ENCODE assay signal across 9 cellular contexts in the genomic region with DNA sequence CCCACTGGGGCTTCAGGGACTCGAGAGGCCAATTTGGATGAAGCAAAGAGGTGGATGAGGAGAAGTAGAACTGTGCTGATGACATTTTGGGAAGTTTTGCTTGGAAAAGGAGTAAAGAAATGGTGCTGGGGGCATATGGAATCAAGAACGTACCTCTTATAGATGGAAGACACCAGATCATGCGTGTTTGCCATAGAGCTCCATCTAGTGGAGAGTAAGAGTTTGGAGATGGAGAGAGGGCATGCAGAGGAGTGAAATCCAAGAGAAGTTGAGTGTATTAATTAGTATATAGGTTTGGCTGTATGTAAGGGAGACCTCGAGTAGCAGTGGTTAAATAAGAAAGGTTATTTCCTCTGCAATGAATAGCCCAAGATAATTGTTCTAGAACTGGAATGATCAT. TPM values are rescaled to one million over a fixed set of nuclear protein-coding genes. Genes with fewer than 3 reads are reported as not detected.
DNase-seq lines count a peak whose midpoint lies in the region; ATAC-seq and TF ChIP-seq lines count a peak whose summit lies in the region.
"Had no signal": no experiment of that assay in that cellular context is flagged by ENCODE, and none has a peak within 500 bp of the region (broad histone marks: within the 10 kb centered on the region; RNA-seq: fewer than 3 reads in every experiment).

No MANE protein-coding gene starts in this region.

- H4K20me1 ChIP-seq in HCT116 (ENCODE audit: insufficient read depth) = no peaks in the 10 kb centered on the region

- H3K27ac ChIP-seq in HCT116 (ENCODE audit: low read depth, low read length) = no peak overlapping the region
- no peak overlapping the region for H3K27ac ChIP-seq in neuronal stem cell (replicated peaks; ENCODE audit: low read length)
- H3K27ac ChIP-seq: Peyer's patch had no signal

- H3K36me3 ChIP-seq in HCT116 (ENCODE audit: control insufficient read depth in 1 of 2, insufficient read depth in 2 of 2, low read length in 2 of 2) (no peaks in the 10 kb centered on the region), neuronal stem cell (replicated peaks in 1 of 2; ENCODE audit: control insufficient read depth in 2 of 2, insufficient read depth in 2 of 2, low read length in 2 of 2) (no peaks in the 10 kb centered on the region)
- H3K36me3 ChIP-seq: Peyer's patch had no signal

- H3K18ac ChIP-seq in neuronal stem cell (ENCODE audit: low read length) = no peak overlapping the region

- H2AFZ ChIP-seq in HCT116 (ENCODE audit: low read depth, low read length, poor library complexity, severe bottlenecking) (no peak overlapping the region), neuronal stem cell (ENCODE audit: low read length) (no peak overlapping the region)

- H3K4ac ChIP-seq in neuronal stem cell (ENCODE audit: low read length) = no peak overlapping the region

- ATAC-seq in HCT116 (no peak), esophagus mucosa (peak; percentile 48)
- ATAC-seq: stimulated activated effector memory CD8-positive, alpha-beta T cell treated with anti-CD3 and anti-CD28 coated beads, Interleukin-12 subunit alpha, Interleukin-12 subunit beta, amount 100 ng/mL, for 72 hours had no signal

- no TSS peak for BruUV-seq in HCT116 (replicated peaks; lab: Mats Ljungman, UMichigan)

- H3K79me2 ChIP-seq in HCT116 (ENCODE audit: insufficient read depth, low read length) = no peaks in the 10 kb centered on the region

- 0 out of 2 replicates have a peak, but pooled peaks have one; percentile 13 for TF ChIP-seq RAD21 in HCT116 (IDR thresholded peaks at IDR 0.05; ENCODE audit: low read depth)

- TF ChIP-seq CTCF in HCT116 (IDR thresholded peaks at IDR 0.05 in 2 of 3, conservative IDR thresholded peaks at IDR 0.05 in 1 of 3; ENCODE audit: borderline replicate concordance in 1 of 3, insufficient read depth in 1 of 3, low read depth in 2 of 3, low read length in 2 of 3) (peak in 2 of 3 experiments; percentile 29 to 43; a peak in 2 of 6 replicates), GM10266 (IDR thresholded peaks at IDR 0.05; ENCODE audit: control insufficient read depth, insufficient read depth, low read depth, missing control alignments) (no peak)

- H3K23ac ChIP-seq in neuronal stem cell (ENCODE audit: low read depth, low read length, poor library complexity) = no peak overlapping the region

- no peaks in the 10 kb centered on the region for H3K9me2 ChIP-seq in HCT116 (ENCODE audit: insufficient read depth)

- H3K79me1 ChIP-seq in neuronal stem cell (ENCODE audit: low read depth, low read length) = no peaks in the 10 kb centered on the region

- H3K4me2 ChIP-seq in HCT116 (ENCODE audit: low read length) (no peak overlapping the region), neuronal stem cell (ENCODE audit: insufficient read depth, low read length, poor library complexity, severe bottlenecking) (no peak overlapping the region)

- WGBS in neuronal stem cell (ENCODE audit: extremely low coverage in 2 of 2, insufficient read length in 2 of 2, insufficient replicate concordance in 1 of 2), 2 donors = no CpG with 5 or more reads among the region's 4 CpGs

- H3K4me3 ChIP-seq in HCT116 (replicated peaks in 1 of 2; ENCODE audit: low read depth in 1 of 2, low read length in 2 of 2) (no peak overlapping the region), neuronal stem cell (ENCODE audit: low read length in 2 of 2) (no peak overlapping the region)
- H3K4me3 ChIP-seq: Peyer's patch had no signal

- H4K91ac ChIP-seq in neuronal stem cell (ENCODE audit: low read depth, low read length, poor library complexity) = no peak overlapping the region

- no peak overlapping the region for H2AK5ac ChIP-seq in neuronal stem cell (ENCODE audit: low read depth, low read length)

- H2BK12ac ChIP-seq in neuronal stem cell (ENCODE audit: low read length) = no peak overlapping the region

- no peak for TF ChIP-seq POLR2A in HCT116 (IDR thresholded peaks at IDR 0.05; ENCODE audit: borderline replicate concordance, extremely low read depth, insufficient read depth, insufficient read length)

- RAD21 ChIA-PET in HCT116 (lab: Charles Lee; ENCODE audit: low non-redundant PET in 1 of 2, low total read pairs in 2 of 2, uncharacterized antibody in 2 of 2, unreplicated experiment in 2 of 2) = no interaction called here

- CTCF ChIA-PET in HCT116 (lab: Charles Lee) = no interaction called here

- no peak for DNase-seq in HCT116 (ENCODE audit: low read depth, low spot score)
- peak; percentile 5 for DNase-seq in NCI-H1105 treated with DMSO at 0.1 percent for 48 hours (lab: John Stamatoyannopoulos, UW)
- DNase-seq in neuronal stem cell (ENCODE audit: low spot score) = peak; percentile 11
- no peak for DNase-seq in foreskin melanocyte
- no peak for DNase-seq in A172 (ENCODE audit: low spot score)
- no peak for DNase-seq in GM10266 (ENCODE audit: extremely low spot score)
- DNase-seq: Peyer's patch had no signal

- H3K27me3 ChIP-seq in HCT116 (ENCODE audit: insufficient read depth, low read length) (no peaks in the 10 kb centered on the region), neuronal stem cell (ENCODE audit: control insufficient read depth in 3 of 3, insufficient read depth in 3 of 3, low read depth in 1 of 3, low read length in 3 of 3) (no peaks in the 10 kb centered on the region)
- H3K27me3 ChIP-seq: Peyer's patch had no signal

- H3K9me3 ChIP-seq in HCT116 (ENCODE audit: control insufficient read depth in 1 of 2, insufficient read depth in 1 of 2, low read depth in 1 of 2, low read length in 2 of 2) (peaks cover 0 to 20% of the 10 kb centered on the region in 2 experiments; a peak in 2 of 4 replicates), neuronal stem cell (replicated peaks in 1 of 2; ENCODE audit: control insufficient read depth in 2 of 2, insufficient read depth in 1 of 2, low read depth in 1 of 2, low read length in 2 of 2) (no peaks in the 10 kb centered on the region)
- H3K9me3 ChIP-seq: Peyer's patch had no signal

- intact Hi-C loops in HCT116 (cut with micrococcal nuclease) = loop anchor here (5.0 kb wide), 1 partner anchor 420 kb away; no protein-coding TSS in a partner anchor

- H3K9ac ChIP-seq in HCT116 (ENCODE audit: low read length) (no peak overlapping the region), neuronal stem cell (ENCODE audit: low read depth, low read length, poor library complexity) (no peak overlapping the region)

- H2BK120ac ChIP-seq in neuronal stem cell (ENCODE audit: low read depth, low read length) = no peak overlapping the region

- H4K8ac ChIP-seq in neuronal stem cell (ENCODE audit: low read depth, low read length) = no peak overlapping the region

- no peak overlapping the region for H3K14ac ChIP-seq in neuronal stem cell (ENCODE audit: low read length)

- H2BK15ac ChIP-seq in neuronal stem cell (ENCODE audit: low read length) = no peak overlapping the region

- no peaks in the 10 kb centered on the region for H3K4me1 ChIP-seq in HCT116 (ENCODE audit: control insufficient read depth in 1 of 2, insufficient read depth in 2 of 2, low read length in 2 of 2)
- no peaks in the 10 kb centered on the region for H3K4me1 ChIP-seq in neuronal stem cell (ENCODE audit: control insufficient read depth in 2 of 2, insufficient read depth in 1 of 2, low read depth in 1 of 2, low read length in 2 of 2)
- H3K4me1 ChIP-seq: Peyer's patch had no signal

- H2BK5ac ChIP-seq in neuronal stem cell (ENCODE audit: low read length) = no peak overlapping the region

- POLR2A ChIA-PET in HCT116 (lab: Charles Lee) = no interaction called here

TF ChIP-seq in HCT116, 20 proteins besides CTCF, POLR2A, EP300 and RAD21:
- TF ChIP-seq ZNF274 (IDR thresholded peaks at IDR 0.05; ENCODE audit: low read depth, low read length) = no peak

RNA-seq across cellular contexts. Expression of gene SHISA6, which starts 56.0 kb away (rescaled TPM):
- total RNA-seq in HCT116 (2021; ENCODE audit: unreplicated experiment) = not detected
- polyA plus RNA-seq in HCT116 (2012) = not detected in 2 replicates
- total RNA-seq in esophagus mucosa = 2.0 TPM
- 2.7 TPM for polyA plus RNA-seq in neuronal stem cell (2013, experiment 1 of 2)
- 2.8 TPM for polyA plus RNA-seq in neuronal stem cell (2013, experiment 2 of 2)
- not detected in 2 replicates for total RNA-seq in A172 (2014; rRNA removed; shearing (Covaris generic))

Comparison
In these comparisons a context has a peak if more than half of its experiments do, and no peak if none do; other contexts are left out.
1. DNase-seq: peak in NCI-H1105 treated with DMSO at 0.1 percent for 48 hours (single experiment) and neuronal stem cell (single experiment); none in HCT116 (single experiment), foreskin melanocyte (single experiment), A172 (single experiment) and GM10266 (single experiment).